17 cellular contexts compared by ENCODE assay signal in genomic region chr7:40595832-40596231, GRCh38.
A peak's percentile ranks its signal among the peaks of the same experiment; 100 is the strongest.
DNase-seq lines count a peak whose midpoint lies in the region; ATAC-seq and TF ChIP-seq lines count a peak whose summit lies in the region.
"Had no signal": no experiment of that assay in that cellular context is flagged by ENCODE, and none has a peak within 500 bp of the region (broad histone marks: within the 10 kb centered on the region; RNA-seq: fewer than 3 reads in every experiment).

No MANE protein-coding gene starts in this region.

- POLR2A ChIA-PET in SK-N-SH (lab: Yijun Ruan, JAX): no interaction called here

- TF ChIP-seq EP300 in SK-N-SH (IDR thresholded peaks at IDR 0.05; ENCODE audit: borderline replicate concordance in 1 of 2, low read depth in 1 of 2, low read length in 1 of 2): no peak

- peaks cover 27% of the 10 kb centered on the region for H3K4me1 Mint-ChIP-seq in mesothelial cell of epicardium
- H3K4me1 Mint-ChIP-seq: GM23338 had no signal

- H3K27me3 ChIP-seq in SK-N-SH (ENCODE audit: insufficient read depth) (no peaks in the 10 kb centered on the region), thoracic aorta (replicated peaks; ENCODE audit: insufficient read depth) (no peaks in the 10 kb centered on the region)

- WGBS in SK-N-SH (ENCODE audit: low lambda C conversion rate): 90% methylated on average over 2 of the region's 2 CpGs

- peaks cover 38% of the 10 kb centered on the region for H3K9me3 Mint-ChIP-seq in mesothelial cell of epicardium
- H3K9me3 Mint-ChIP-seq: CD4-positive, alpha-beta T cell; GM23338; HFFc6 had no signal

- H3K4me2 ChIP-seq in SK-N-SH: no peak overlapping the region
- H3K4me2 ChIP-seq: A549, GM23338 had no signal

- H3K4me3 ChIP-seq in SK-N-SH (ENCODE audit: low read depth in 2 of 2, low read length in 1 of 2): no peak overlapping the region
- H3K4me3 ChIP-seq in thoracic aorta: peak overlapping the region; percentile 33
- H3K4me3 ChIP-seq: A549, GM23338 had no signal

- CTCF ChIA-PET in SK-N-SH (lab: Yijun Ruan, JAX): interaction anchor here (1.0 to 1.5 kb wide), 3 partner anchors 82 to 1109 kb away, joined by 3 read pairs; no protein-coding TSS in a partner anchor

- H3K4me3 Mint-ChIP-seq in mesothelial cell of epicardium: no peak overlapping the region
- H3K4me3 Mint-ChIP-seq: CD4-positive, alpha-beta T cell; GM23338; HFFc6 had no signal

- H3K9me3 ChIP-seq in SK-N-SH: peaks cover 5% of the 10 kb centered on the region; the same call in 1 of the 2 replicates
- H3K9me3 ChIP-seq in thoracic aorta: peaks cover 2% of the 10 kb centered on the region
- H3K9me3 ChIP-seq: A549, Caco-2 had no signal

- H3K36me3 ChIP-seq in SK-N-SH (replicated peaks in 1 of 2; ENCODE audit: control insufficient read depth in 1 of 2, insufficient read depth in 2 of 2, low read length in 1 of 2): peaks cover 10 to 47% of the 10 kb centered on the region in 2 experiments
- no peaks in the 10 kb centered on the region for H3K36me3 ChIP-seq in thoracic aorta

- no peaks in the 10 kb centered on the region for H4K20me1 ChIP-seq in SK-N-SH (ENCODE audit: insufficient read depth)

- TF ChIP-seq CTCF in SK-N-SH (IDR thresholded peaks at IDR 0.05) (no peak), mesothelial cell of epicardium (IDR thresholded peaks at IDR 0.05; ENCODE audit: unreplicated experiment) (no peak), thoracic aorta (IDR thresholded peaks at IDR 0.05) (no peak)

- no peaks in the 10 kb centered on the region for H3K9me2 ChIP-seq in SK-N-SH

- no peaks in the 10 kb centered on the region for H3K27me3 Mint-ChIP-seq in mesothelial cell of epicardium (ENCODE audit: low read depth)
- H3K27me3 Mint-ChIP-seq: CD4-positive, alpha-beta T cell had no signal

- H3K27ac ChIP-seq in SK-N-SH (ENCODE audit: low read depth in 2 of 2, low read length in 1 of 2) (peak overlapping the region; percentile 11 to 74), thoracic aorta (peak overlapping the region; percentile 35 to 46)
- H3K27ac ChIP-seq: 22Rv1, A549, C4-2B had no signal

- H3K4me1 ChIP-seq in SK-N-SH (ENCODE audit: control insufficient read depth in 1 of 2, insufficient read depth in 2 of 2, low read depth in 1 of 2, low read length in 1 of 2): peaks cover 0 to 8% of the 10 kb centered on the region in 2 experiments; a peak in 2 of 4 replicates
- peaks cover 0 to 14% of the 10 kb centered on the region in 2 donors for H3K4me1 ChIP-seq in thoracic aorta (ENCODE audit: control insufficient read depth in 1 of 2, low read depth in 2 of 2)
- H3K4me1 ChIP-seq: A549, Caco-2 had no signal

- H3K79me2 ChIP-seq in SK-N-SH (ENCODE audit: insufficient read depth): peaks cover 71% of the 10 kb centered on the region; the same call in 1 of the 2 replicates

- no peak for ATAC-seq in SK-N-SH treated with all-trans-retinoic acid at 6 μM for 48 hours
- ATAC-seq in thoracic aorta (ENCODE audit: insufficient number of reproducible peaks, low FRiP score, low read depth): no peak
- no peak for ATAC-seq in HG03442 (IDR thresholded peaks at IDR 0.05; ENCODE audit: unreplicated experiment)
- no peak for ATAC-seq in GM18858 (IDR thresholded peaks at IDR 0.05; ENCODE audit: unreplicated experiment)
- ATAC-seq in left lobe of liver: no peak
- ATAC-seq: A549, GM23338, HCT116, HepG2 had no signal

- DNase-seq in SK-N-SH (no peak), mesothelial cell of epicardium (ENCODE audit: low spot score in 2 of 2, unreplicated experiment in 2 of 2) (no peak), thoracic aorta (ENCODE audit: low spot score) (no peak), left lobe of liver (ENCODE audit: low spot score) (no peak)
- DNase-seq: AML-193; Caco-2; CD4-positive, alpha-beta T cell; HFFc6 had no signal

- no peak overlapping the region for H3K9ac ChIP-seq in SK-N-SH

- H3K36me3 Mint-ChIP-seq in mesothelial cell of epicardium: peaks cover 19% of the 10 kb centered on the region

- TF ChIP-seq RAD21 in SK-N-SH (IDR thresholded peaks at IDR 0.05; ENCODE audit: low read length): no peak

- peak overlapping the region; percentile 71 for H3K27ac Mint-ChIP-seq in mesothelial cell of epicardium
- H3K27ac Mint-ChIP-seq: CD4-positive, alpha-beta T cell; GM23338; HFFc6 had no signal

- H3F3A ChIP-seq in SK-N-SH (replicated peaks; ENCODE audit: insufficient read depth): peaks cover 14% of the 10 kb centered on the region

- H2AFZ ChIP-seq in SK-N-SH (ENCODE audit: low read depth): no peak overlapping the region
- H2AFZ ChIP-seq: GM23338 had no signal

TF ChIP-seq in SK-N-SH, 30 proteins besides CTCF, POLR2A, EP300 and RAD21 (continues in another document):
- TF ChIP-seq IRF3 (IDR thresholded peaks at IDR 0.05; ENCODE audit: low read depth, low read length): no peak
- TF ChIP-seq ZBTB33 (IDR thresholded peaks at IDR 0.05; ENCODE audit: borderline replicate concordance, low read depth): no peak
- no peak for TF ChIP-seq TAF1 (IDR thresholded peaks at IDR 0.05; ENCODE audit: borderline replicate concordance, low read depth, low read length)
- no peak for TF ChIP-seq MAX (IDR thresholded peaks at IDR 0.05; ENCODE audit: low read depth)
- no peak for TF ChIP-seq SIN3A (IDR thresholded peaks at IDR 0.05; ENCODE audit: borderline replicate concordance, low read depth, low read length)
- no peak for TF ChIP-seq GATA2 (CRISPR knock-in tag; IDR thresholded peaks at IDR 0.05)

TF ChIP-seq in SK-N-SH treated with all-trans-retinoic acid at 6 μM for 48 hours, 23 proteins besides CTCF, POLR2A, EP300 and RAD21:
- TF ChIP-seq ZNF565 (CRISPR knock-in tag; conservative IDR thresholded peaks at IDR 0.05; ENCODE audit: low read depth): no peak
- no peak for TF ChIP-seq CSDC2 (CRISPR knock-in tag; IDR thresholded peaks at IDR 0.05)
- TF ChIP-seq POU6F1 (CRISPR knock-in tag; IDR thresholded peaks at IDR 0.05; ENCODE audit: borderline replicate concordance, low read depth): no peak
- TF ChIP-seq TSHZ2 (CRISPR knock-in tag; IDR thresholded peaks at IDR 0.05): no peak
- TF ChIP-seq ZC3H10 (CRISPR knock-in tag; IDR thresholded peaks at IDR 0.05): no peak
- no peak for TF ChIP-seq ZFP3 (CRISPR knock-in tag; IDR thresholded peaks at IDR 0.05)
- no peak for TF ChIP-seq TCF4 (CRISPR knock-in tag; IDR thresholded peaks at IDR 0.05; ENCODE audit: borderline replicate concordance)
- no peak for TF ChIP-seq ISL1 (CRISPR knock-in tag; IDR thresholded peaks at IDR 0.05)
- TF ChIP-seq PATZ1 (CRISPR knock-in tag; IDR thresholded peaks at IDR 0.05; ENCODE audit: borderline replicate concordance): no peak
- no peak for TF ChIP-seq ZNF70 (CRISPR knock-in tag; IDR thresholded peaks at IDR 0.05)
- TF ChIP-seq ZFP30 (CRISPR knock-in tag; IDR thresholded peaks at IDR 0.05): no peak
